ENCODE assay signal across 15 cellular contexts in genomic region chr11:117020873-117021564, GRCh38.
DNase-seq lines count a peak whose midpoint lies in the region; ATAC-seq and TF ChIP-seq lines count a peak whose summit lies in the region.
"Had no signal": no experiment of that assay in that cellular context is flagged by ENCODE, and none has a peak within 500 bp of the region (broad histone marks: within the 10 kb centered on the region; RNA-seq: fewer than 3 reads in every experiment).

No MANE protein-coding gene starts in this region.

- CTCF ChIA-PET in activated naive CD4-positive, alpha-beta T cell treated with anti-CD3 and anti-CD28 coated beads for 36 hours (lab: Charles Lee), result interaction anchor here (1.1 to 1.8 kb wide), 2 partner anchors 85 to 96 kb away, joined by 3 to 5 read pairs; no protein-coding TSS in a partner anchor

- H3K36me3 ChIP-seq in left lung, result no peaks in the 10 kb centered on the region
- H3K36me3 ChIP-seq in tibial nerve, result no peaks in the 10 kb centered on the region
- H3K36me3 ChIP-seq in uterus, result no peaks in the 10 kb centered on the region
- H3K36me3 ChIP-seq in tibial artery, result no peaks in the 10 kb centered on the region
- H3K36me3 ChIP-seq: gastrocnemius medialis, WERI-Rb-1 had no signal

- ATAC-seq in left lung, result peak; percentile 52
- ATAC-seq: gastrocnemius medialis, left ventricle myocardium superior had no signal

- H3K27ac Mint-ChIP-seq in activated naive CD4-positive, alpha-beta T cell treated with anti-CD3 and anti-CD28 coated beads for 36 hours, result peak overlapping the region; percentile 32

- H3K4me1 Mint-ChIP-seq in activated naive CD4-positive, alpha-beta T cell treated with anti-CD3 and anti-CD28 coated beads for 36 hours (ENCODE audit: low read depth), result peaks cover 68% of the 10 kb centered on the region

- H3K9me3 Mint-ChIP-seq in activated naive CD4-positive, alpha-beta T cell treated with anti-CD3 and anti-CD28 coated beads for 36 hours, result no peaks in the 10 kb centered on the region
- H3K9me3 Mint-ChIP-seq: activated naive CD4-positive, alpha-beta T cell treated with anti-CD3 and anti-CD28 coated beads, Interleukin-2, amount 50 U/mL, for 24 hours had no signal

- no peak for TF ChIP-seq POLR2A in tibial nerve (IDR thresholded peaks at IDR 0.05)
- no peak for TF ChIP-seq POLR2A in uterus (IDR thresholded peaks at IDR 0.05)

- TF ChIP-seq CTCF in left lung (IDR thresholded peaks at IDR 0.05), result no peak
- no peak for TF ChIP-seq CTCF in tibial nerve (IDR thresholded peaks at IDR 0.05)
- no peak for TF ChIP-seq CTCF in uterus (IDR thresholded peaks at IDR 0.05)
- no peak for TF ChIP-seq CTCF in tibial artery (IDR thresholded peaks at IDR 0.05)

- H3K36me3 Mint-ChIP-seq in activated naive CD4-positive, alpha-beta T cell treated with anti-CD3 and anti-CD28 coated beads for 36 hours (ENCODE audit: low read depth), result no peaks in the 10 kb centered on the region

- intact Hi-C loops in activated naive CD4-positive, alpha-beta T cell treated with anti-CD3 and anti-CD28 coated beads for 36 hours (cut with micrococcal nuclease), result no loop called here
- intact Hi-C loops in left lung (cut with DNase I), result no loop called here
- intact Hi-C loops in uterus (cut with DNase I; ENCODE audit: low total_unique reads), result no loop called here
- intact Hi-C loops in tibial artery (cut with DNase I; ENCODE audit: low total_unique reads), result no loop called here

- H3K4me3 Mint-ChIP-seq in activated naive CD4-positive, alpha-beta T cell treated with anti-CD3 and anti-CD28 coated beads for 36 hours, result no peak overlapping the region

- H3K4me3 ChIP-seq in left lung (no peak overlapping the region), tibial nerve (no peak overlapping the region), uterus (no peak overlapping the region), tibial artery (no peak overlapping the region)
- H3K4me3 ChIP-seq: coronary artery, gastrocnemius medialis had no signal

- H3K4me1 ChIP-seq in left lung (peaks cover 0 to 39% of the 10 kb centered on the region in 2 donors), tibial nerve (peaks cover 0 to 55% (median 24%) of the 10 kb centered on the region in 4 donors), uterus (no peaks in the 10 kb centered on the region), tibial artery (peaks cover 0 to 10% (median 2%) of the 10 kb centered on the region in 4 donors)

- H3K27me3 Mint-ChIP-seq in activated naive CD4-positive, alpha-beta T cell treated with anti-CD3 and anti-CD28 coated beads for 36 hours (ENCODE audit: low read depth), result no peaks in the 10 kb centered on the region
- H3K27me3 Mint-ChIP-seq: activated naive CD4-positive, alpha-beta T cell treated with anti-CD3 and anti-CD28 coated beads, Interleukin-2, amount 50 U/mL, for 24 hours had no signal

- H3K9me3 ChIP-seq in left lung (no peaks in the 10 kb centered on the region), tibial nerve (peaks cover 0 to 4% (median 0%) of the 10 kb centered on the region in 4 donors), uterus (no peaks in the 10 kb centered on the region), tibial artery (no peaks in the 10 kb centered on the region)
- H3K9me3 ChIP-seq: gastrocnemius medialis had no signal

- DNase-seq in activated naive CD4-positive, alpha-beta T cell treated with anti-CD3 and anti-CD28 coated beads for 36 hours, result no peak
- no peak for DNase-seq in activated naive CD4-positive, alpha-beta T cell (lab: John Stamatoyannopoulos, UW)
- peak; percentile 27 for DNase-seq in OCI-M1 (lab: John Stamatoyannopoulos, UW)
- DNase-seq in left lung, result no peak
- no peak for DNase-seq in tibial nerve (ENCODE audit: low spot score in 2 of 2)
- DNase-seq in uterus, result no peak
- no peak for DNase-seq in tibial artery
- DNase-seq in NCI-H2227 treated with DMSO at 0.1 percent for 48 hours (lab: John Stamatoyannopoulos, UW), result no peak
- DNase-seq: gastrocnemius medialis, left ventricle myocardium superior, NCI-H345, WERI-Rb-1 had no signal

- TF ChIP-seq EP300 in tibial nerve (IDR thresholded peaks at IDR 0.05), result no peak

- H3K27ac ChIP-seq in left lung (no peak overlapping the region), tibial nerve (peak overlapping the region in 3 of 4 donors; percentile 9 to 50 (median 23)), uterus (no peak overlapping the region), tibial artery (no peak overlapping the region)
- H3K27ac ChIP-seq: coronary artery, gastrocnemius medialis, RWPE1, WERI-Rb-1 had no signal

- H3K27me3 ChIP-seq in left lung, result no peaks in the 10 kb centered on the region
- no peaks in the 10 kb centered on the region for H3K27me3 ChIP-seq in tibial nerve
- H3K27me3 ChIP-seq in uterus, result no peaks in the 10 kb centered on the region
- no peaks in the 10 kb centered on the region for H3K27me3 ChIP-seq in tibial artery
- H3K27me3 ChIP-seq: gastrocnemius medialis had no signal

- WGBS in tibial nerve, 2 donors, result 70 to 75% methylated on average over 6 of the region's 6 CpGs

Comparison
In these comparisons a context has a peak if more than half of its experiments do, and no peak if none do; other contexts are left out.
1. H3K27ac ChIP-seq: peak in tibial nerve (3 of 4); none in left lung (0 of 2), uterus (0 of 2) and tibial artery (0 of 2).